In genomic region chr4:162959056-162959455, GRCh38 we compare ENCODE assay signal across 10 cellular contexts.
DNase-seq lines count a peak whose midpoint lies in the region; ATAC-seq and TF ChIP-seq lines count a peak whose summit lies in the region.
"Had no signal": no experiment of that assay in that cellular context is flagged by ENCODE, and none has a peak within 500 bp of the region (broad histone marks: within the 10 kb centered on the region; RNA-seq: fewer than 3 reads in every experiment).

No MANE protein-coding gene starts in this region.

- intact Hi-C loops in activated CD4-positive, alpha-beta T cell treated with anti-CD3 and anti-CD28 coated beads, Interleukin-2, amount 10 ng/mL, durations not matched to agents 24 days and 14 days (cut with micrococcal nuclease), result no loop called here

- peak; percentile 50 for ATAC-seq in GM19035 (IDR thresholded peaks at IDR 0.05; ENCODE audit: unreplicated experiment)
- peak; percentile 53 for ATAC-seq in HG03565 (IDR thresholded peaks at IDR 0.05; ENCODE audit: unreplicated experiment)
- no peak for ATAC-seq in HG02588 (IDR thresholded peaks at IDR 0.05; ENCODE audit: unreplicated experiment)

- no peaks in the 10 kb centered on the region for H3K27me3 Mint-ChIP-seq in activated CD4-positive, alpha-beta T cell treated with anti-CD3 and anti-CD28 coated beads, Interleukin-2, amount 10 ng/mL, durations not matched to agents 24 days and 14 days
- H3K27me3 Mint-ChIP-seq: activated naive CD4-positive, alpha-beta T cell treated with anti-CD3 and anti-CD28 coated beads, Interleukin-2, amount 50 U/mL, for 24 hours had no signal

- TF ChIP-seq CTCF in fibroblast of villous mesenchyme (IDR thresholded peaks at IDR 0.05; ENCODE audit: insufficient read depth, low read depth, low read length), result peak; percentile 26

- DNase-seq in D341Med (ENCODE audit: low spot score) (peak; percentile 40), fibroblast of villous mesenchyme (ENCODE audit: low read depth) (peak; percentile 6), NCI-H146 treated with DMSO at 0.1 percent for 48 hours (lab: John Stamatoyannopoulos, UW; ENCODE audit: unreplicated experiment) (no peak), activated T-cell treated with anti-CD3 and anti-CD28 coated beads for 4 hours (no peak)
- no peak for DNase-seq in activated CD4-positive, alpha-beta T cell treated with anti-CD3 and anti-CD28 coated beads, Interleukin-2, amount 10 ng/mL, durations not matched to agents 24 days and 14 days
- DNase-seq: MV-4-11 had no signal

- H3K9me3 Mint-ChIP-seq in activated CD4-positive, alpha-beta T cell treated with anti-CD3 and anti-CD28 coated beads, Interleukin-2, amount 10 ng/mL, durations not matched to agents 24 days and 14 days, result no peaks in the 10 kb centered on the region
- H3K9me3 Mint-ChIP-seq: activated naive CD4-positive, alpha-beta T cell treated with anti-CD3 and anti-CD28 coated beads, Interleukin-2, amount 50 U/mL, for 24 hours had no signal

- no peak overlapping the region for H3K4me3 ChIP-seq in fibroblast of villous mesenchyme (ENCODE audit: low read depth, low read length)

- no peaks in the 10 kb centered on the region for H3K36me3 Mint-ChIP-seq in activated CD4-positive, alpha-beta T cell treated with anti-CD3 and anti-CD28 coated beads, Interleukin-2, amount 10 ng/mL, durations not matched to agents 24 days and 14 days (ENCODE audit: low read depth)
- H3K36me3 Mint-ChIP-seq: activated naive CD4-positive, alpha-beta T cell treated with anti-CD3 and anti-CD28 coated beads, Interleukin-2, amount 50 U/mL, for 24 hours had no signal

- no peaks in the 10 kb centered on the region for H3K4me1 Mint-ChIP-seq in activated CD4-positive, alpha-beta T cell treated with anti-CD3 and anti-CD28 coated beads, Interleukin-2, amount 10 ng/mL, durations not matched to agents 24 days and 14 days
- H3K4me1 Mint-ChIP-seq: activated naive CD4-positive, alpha-beta T cell treated with anti-CD3 and anti-CD28 coated beads, Interleukin-2, amount 50 U/mL, for 24 hours had no signal

- H3K4me3 Mint-ChIP-seq in activated CD4-positive, alpha-beta T cell treated with anti-CD3 and anti-CD28 coated beads, Interleukin-2, amount 10 ng/mL, durations not matched to agents 24 days and 14 days, result no peak overlapping the region
- H3K4me3 Mint-ChIP-seq: activated naive CD4-positive, alpha-beta T cell treated with anti-CD3 and anti-CD28 coated beads, Interleukin-2, amount 50 U/mL, for 24 hours had no signal

- no peak overlapping the region for H3K27ac Mint-ChIP-seq in activated CD4-positive, alpha-beta T cell treated with anti-CD3 and anti-CD28 coated beads, Interleukin-2, amount 10 ng/mL, durations not matched to agents 24 days and 14 days
- H3K27ac Mint-ChIP-seq: activated naive CD4-positive, alpha-beta T cell treated with anti-CD3 and anti-CD28 coated beads, Interleukin-2, amount 50 U/mL, for 24 hours had no signal

Comparison
In these comparisons a context has a peak if more than half of its experiments do, and no peak if none do; other contexts are left out.
1. DNase-seq: peak in D341Med (single experiment) and fibroblast of villous mesenchyme (single experiment); none in activated CD4-positive, alpha-beta T cell treated with anti-CD3 and anti-CD28 coated beads, Interleukin-2, amount 10 ng/mL, durations not matched to agents 24 days and 14 days (single experiment), NCI-H146 treated with DMSO at 0.1 percent for 48 hours (single experiment) and activated T-cell treated with anti-CD3 and anti-CD28 coated beads for 4 hours (single experiment).